1 cellular context compared by ENCODE assay signal in genomic region chr16:66481943-66482390, GRCh38.
TF ChIP-seq lines count a peak whose summit lies in the region.

No MANE protein-coding gene starts in this region.

TF ChIP-seq in IMR-90, 13 proteins besides CTCF, POLR2A, EP300 and RAD21:
- TF ChIP-seq NFE2L2 (IDR thresholded peaks at IDR 0.05; ENCODE audit: low read depth, low read length) (no peak), SMC3 (IDR thresholded peaks at IDR 0.05; ENCODE audit: low read depth, low read length) (no peak), CHD1 (IDR thresholded peaks at IDR 0.05; ENCODE audit: low read depth, low read length) (no peak), USF2 (IDR thresholded peaks at IDR 0.05; ENCODE audit: low read depth, low read length) (no peak), MXI1 (IDR thresholded peaks at IDR 0.05; ENCODE audit: borderline replicate concordance, low read depth, low read length) (no peak), ELK1 (IDR thresholded peaks at IDR 0.05; ENCODE audit: borderline replicate concordance, low read depth, low read length) (no peak), MAFK (IDR thresholded peaks at IDR 0.05; ENCODE audit: low read depth, low read length) (no peak), CEBPB (IDR thresholded peaks at IDR 0.05; ENCODE audit: low read depth, low read length) (no peak), BHLHE40 (IDR thresholded peaks at IDR 0.05; ENCODE audit: low read depth, low read length) (no peak), RFX5 (IDR thresholded peaks at IDR 0.05; ENCODE audit: low read depth, low read length) (no peak)
